13 cellular contexts compared by ENCODE assay signal in the genomic region with DNA sequence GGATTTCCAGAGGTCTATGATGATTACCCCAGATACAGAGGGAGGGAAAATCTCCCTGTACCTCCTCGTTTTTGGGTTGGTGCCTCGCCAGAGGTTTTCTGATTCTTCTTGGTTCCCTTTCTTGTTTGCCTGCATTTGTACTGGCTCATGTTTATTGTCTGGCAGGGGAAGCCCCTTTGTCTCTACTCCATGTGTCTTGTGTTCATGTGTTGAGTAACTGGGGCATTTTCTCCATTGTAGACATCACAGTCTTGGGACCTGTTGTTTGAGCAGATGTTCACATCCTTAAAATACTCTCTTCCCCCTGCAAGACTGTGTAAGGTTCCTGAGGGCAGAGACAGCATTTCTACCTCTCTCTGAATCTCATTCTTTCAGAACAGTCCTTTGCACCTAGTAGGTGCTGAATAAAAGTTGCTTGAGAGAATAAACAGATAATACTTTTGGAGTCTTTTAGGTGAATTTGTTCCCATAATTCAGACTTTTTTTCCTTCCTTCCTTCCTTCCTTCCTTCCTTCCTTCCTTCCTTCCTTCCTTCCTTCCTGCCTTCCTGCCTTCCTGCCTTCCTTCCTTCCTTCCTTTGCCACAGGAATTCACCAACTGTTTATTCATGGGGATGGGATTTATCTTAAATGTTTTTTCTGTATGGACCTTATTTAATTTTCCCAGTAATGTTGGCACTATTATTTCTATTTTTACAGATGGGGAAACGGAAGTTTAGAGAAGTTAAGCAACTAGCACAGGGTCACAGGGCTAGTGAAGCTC. TPM values are rescaled to one million over a fixed set of nuclear protein-coding genes. Genes with fewer than 3 reads are reported as not detected.
DNase-seq lines count a peak whose midpoint lies in the region; ATAC-seq and TF ChIP-seq lines count a peak whose summit lies in the region.
"Had no signal": no experiment of that assay in that cellular context is flagged by ENCODE, and none has a peak within 500 bp of the region (broad histone marks: within the 10 kb centered on the region; RNA-seq: fewer than 3 reads in every experiment).

No MANE protein-coding gene starts in this region.

- peak; percentile 9 for ATAC-seq in stimulated activated naive CD8-positive, alpha-beta T cell treated with anti-CD3 and anti-CD28 coated beads, Interleukin-15, amount 100 ng/mL, for 72 hours
- ATAC-seq in stimulated activated naive CD8-positive, alpha-beta T cell treated with anti-CD3 and anti-CD28 coated beads, Interleukin-15, Interleukin-2, amounts not matched to agents 100 U/mL and 50 U/mL, for 24 hours, result no peak
- ATAC-seq in HG03159 (IDR thresholded peaks at IDR 0.05; ENCODE audit: unreplicated experiment) (peak; percentile 64), T-helper 17 cell (no peak), HG03196 (IDR thresholded peaks at IDR 0.05; ENCODE audit: unreplicated experiment) (no peak)
- ATAC-seq: activated CD4-positive, alpha-beta T cell treated with anti-CD3 and anti-CD28 coated beads for 36 hours had no signal

- no peaks in the 10 kb centered on the region for H3K9me3 Mint-ChIP-seq in stimulated activated naive CD8-positive, alpha-beta T cell treated with anti-CD3 and anti-CD28 coated beads, Interleukin-15, amount 100 ng/mL, for 72 hours

- H3K4me3 ChIP-seq in choroid plexus epithelial cell (ENCODE audit: low read depth, low read length), result no peak overlapping the region
- H3K4me3 ChIP-seq: MG63 had no signal

- no peaks in the 10 kb centered on the region for H3K9me3 ChIP-seq in T-helper 17 cell (ENCODE audit: control insufficient read depth, low read length, poor library complexity, severe bottlenecking)
- H3K9me3 ChIP-seq: MG63 had no signal

- no peaks in the 10 kb centered on the region for H3K36me3 Mint-ChIP-seq in T-helper 17 cell (ENCODE audit: low read depth)
- H3K36me3 Mint-ChIP-seq: activated naive CD8-positive, alpha-beta T cell; stimulated activated effector memory CD8-positive, alpha-beta T cell treated with anti-CD3 and anti-CD28 coated beads, Interleukin-12 subunit alpha, Interleukin-12 subunit beta, amount 100 ng/mL, for 72 hours had no signal

- peaks cover 8% of the 10 kb centered on the region for H3K27me3 Mint-ChIP-seq in stimulated activated naive CD8-positive, alpha-beta T cell treated with anti-CD3 and anti-CD28 coated beads, Interleukin-15, amount 100 ng/mL, for 72 hours
- H3K27me3 Mint-ChIP-seq in T-helper 17 cell, result peaks cover 17% of the 10 kb centered on the region
- H3K27me3 Mint-ChIP-seq: activated CD4-positive, alpha-beta T cell treated with anti-CD3 and anti-CD28 coated beads for 36 hours; activated naive CD8-positive, alpha-beta T cell had no signal

- DNase-seq in stimulated activated naive CD8-positive, alpha-beta T cell treated with anti-CD3 and anti-CD28 coated beads, Interleukin-15, amount 100 ng/mL, for 72 hours, result no peak
- DNase-seq in stimulated activated naive CD8-positive, alpha-beta T cell treated with anti-CD3 and anti-CD28 coated beads, Interleukin-15, Interleukin-2, amounts not matched to agents 100 U/mL and 50 U/mL, for 24 hours, result no peak
- peak; percentile 55 for DNase-seq in choroid plexus epithelial cell (ENCODE audit: low read depth)
- no peak for DNase-seq in T-helper 17 cell
- no peak for DNase-seq in NCI-H2171 (lab: John Stamatoyannopoulos, UW)
- no peak for DNase-seq in activated effector memory CD4-positive, alpha-beta T cell treated with anti-CD3 and anti-CD28 coated beads, Interleukin-2, amount 50 U/mL, for 16 hours
- DNase-seq: activated CD4-positive, alpha-beta T cell treated with anti-CD3 and anti-CD28 coated beads for 36 hours; kidney; MG63 had no signal

- no peak for TF ChIP-seq CTCF in choroid plexus epithelial cell (conservative IDR thresholded peaks at IDR 0.05; ENCODE audit: low read depth, low read length)

- no peak overlapping the region for H3K4me3 Mint-ChIP-seq in stimulated activated naive CD8-positive, alpha-beta T cell treated with anti-CD3 and anti-CD28 coated beads, Interleukin-15, amount 100 ng/mL, for 72 hours
- H3K4me3 Mint-ChIP-seq in T-helper 17 cell, result no peak overlapping the region
- H3K4me3 Mint-ChIP-seq: activated CD4-positive, alpha-beta T cell treated with anti-CD3 and anti-CD28 coated beads for 36 hours; activated naive CD8-positive, alpha-beta T cell; stimulated activated effector memory CD8-positive, alpha-beta T cell treated with anti-CD3 and anti-CD28 coated beads, Interleukin-12 subunit alpha, Interleukin-12 subunit beta, amount 100 ng/mL, for 72 hours had no signal

- H3K27ac Mint-ChIP-seq in stimulated activated naive CD8-positive, alpha-beta T cell treated with anti-CD3 and anti-CD28 coated beads, Interleukin-15, amount 100 ng/mL, for 72 hours, result no peak overlapping the region
- H3K27ac Mint-ChIP-seq in T-helper 17 cell, result no peak overlapping the region
- H3K27ac Mint-ChIP-seq: activated CD4-positive, alpha-beta T cell treated with anti-CD3 and anti-CD28 coated beads for 36 hours; activated naive CD8-positive, alpha-beta T cell; stimulated activated effector memory CD8-positive, alpha-beta T cell treated with anti-CD3 and anti-CD28 coated beads, Interleukin-12 subunit alpha, Interleukin-12 subunit beta, amount 100 ng/mL, for 72 hours had no signal

- peaks cover 11% of the 10 kb centered on the region for H3K4me1 Mint-ChIP-seq in stimulated activated naive CD8-positive, alpha-beta T cell treated with anti-CD3 and anti-CD28 coated beads, Interleukin-15, amount 100 ng/mL, for 72 hours
- no peaks in the 10 kb centered on the region for H3K4me1 Mint-ChIP-seq in T-helper 17 cell
- H3K4me1 Mint-ChIP-seq: stimulated activated effector memory CD8-positive, alpha-beta T cell treated with anti-CD3 and anti-CD28 coated beads, Interleukin-12 subunit alpha, Interleukin-12 subunit beta, amount 100 ng/mL, for 72 hours had no signal

RNA-seq across cellular contexts. Expression of gene CDK14, which starts 25.2 kb away (rescaled TPM):
- total RNA-seq in T-helper 17 cell, result 1 to 10 TPM; 1.7 to 4.6 TPM

Comparison
In these comparisons a context has a peak if more than half of its experiments do, and no peak if none do; other contexts are left out.
1. ATAC-seq: peak in stimulated activated naive CD8-positive, alpha-beta T cell treated with anti-CD3 and anti-CD28 coated beads, Interleukin-15, amount 100 ng/mL, for 72 hours (single experiment) and HG03159 (single experiment); none in stimulated activated naive CD8-positive, alpha-beta T cell treated with anti-CD3 and anti-CD28 coated beads, Interleukin-15, Interleukin-2, amounts not matched to agents 100 U/mL and 50 U/mL, for 24 hours (single experiment), T-helper 17 cell (single experiment) and HG03196 (single experiment).